ENCODE assay signal across 10 cellular contexts in the genomic region with DNA sequence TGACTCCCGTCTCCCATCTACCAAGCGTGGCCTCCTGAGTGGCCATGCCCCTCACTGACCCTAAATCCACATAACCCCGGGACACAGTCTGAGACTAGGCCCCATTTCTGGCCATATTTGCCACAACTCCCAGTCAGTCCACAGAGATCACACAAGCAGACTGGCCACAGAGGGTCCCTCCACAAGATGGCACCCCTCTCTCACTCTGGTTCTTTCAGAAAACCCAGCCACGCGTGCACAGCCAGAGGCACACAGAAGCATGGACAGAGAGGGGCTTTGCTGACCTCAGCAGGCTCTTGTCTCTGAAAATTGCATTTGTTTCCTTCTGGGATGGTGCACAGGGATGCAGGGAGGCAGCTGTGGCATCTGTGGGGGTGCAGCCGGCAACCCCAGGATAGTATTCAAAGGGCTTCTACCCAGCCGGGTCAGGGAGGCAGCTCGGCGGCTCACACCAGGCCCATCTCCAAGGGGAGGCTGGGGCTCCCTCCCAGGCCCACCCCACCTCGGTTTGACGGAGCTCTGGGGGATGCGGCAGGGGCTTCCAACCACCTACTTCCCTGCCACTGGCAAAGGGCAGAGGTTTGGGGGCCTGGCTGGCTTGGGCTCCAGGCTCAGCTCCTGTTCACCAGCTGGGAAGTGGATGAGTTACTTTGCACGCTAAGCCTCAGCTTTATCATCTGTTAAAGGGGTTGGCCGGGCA. TPM values are rescaled to one million over a fixed set of nuclear protein-coding genes. Genes with fewer than 3 reads are reported as not detected.
DNase-seq lines count a peak whose midpoint lies in the region; ATAC-seq and TF ChIP-seq lines count a peak whose summit lies in the region.
"Had no signal": no experiment of that assay in that cellular context is flagged by ENCODE, and none has a peak within 500 bp of the region (broad histone marks: within the 10 kb centered on the region; RNA-seq: fewer than 3 reads in every experiment).

No MANE protein-coding gene starts in this region.

- no peaks in the 10 kb centered on the region for H3K27me3 ChIP-seq in BLaER1
- no peaks in the 10 kb centered on the region for H3K27me3 ChIP-seq in SU-DHL-6 (ENCODE audit: low read length)
- no peaks in the 10 kb centered on the region for H3K27me3 ChIP-seq in esophagus squamous epithelium
- H3K27me3 ChIP-seq in neural cell (ENCODE audit: insufficient read depth, low read depth, low read length): no peaks in the 10 kb centered on the region

- no peaks in the 10 kb centered on the region for H3K36me3 ChIP-seq in BLaER1
- H3K36me3 ChIP-seq in SU-DHL-6 (ENCODE audit: low read length): no peaks in the 10 kb centered on the region
- H3K36me3 ChIP-seq in esophagus squamous epithelium: peaks cover 0 to 23% (median 0%) of the 10 kb centered on the region in 3 donors
- no peaks in the 10 kb centered on the region for H3K36me3 ChIP-seq in neural cell (ENCODE audit: insufficient read depth, low read length)

- TF ChIP-seq CTCF in GM12873 (IDR thresholded peaks at IDR 0.05; ENCODE audit: insufficient read depth, low read depth, low read length, missing control alignments) (peak; percentile 47), SU-DHL-6 (IDR thresholded peaks at IDR 0.05; ENCODE audit: insufficient read depth, low read length, poor library complexity, severe bottlenecking) (peak; percentile 38), esophagus squamous epithelium (IDR thresholded peaks at IDR 0.05) (peak in 5 of 6 experiments; percentile 15 to 46 (median 22)), neural cell (IDR thresholded peaks at IDR 0.05; ENCODE audit: poor library complexity, severe bottlenecking) (peak; percentile 98)

- no peak overlapping the region for H2AFZ ChIP-seq in SU-DHL-6 (ENCODE audit: low read depth, low read length, severe bottlenecking)
- H2AFZ ChIP-seq in neural cell (ENCODE audit: low read depth, low read length): no peak overlapping the region

- peak; percentile 99 for TF ChIP-seq RAD21 in neural cell (conservative IDR thresholded peaks at IDR 0.05)

- no peak overlapping the region for H3K9ac ChIP-seq in BLaER1
- no peak overlapping the region for H3K9ac ChIP-seq in SU-DHL-6 (ENCODE audit: low read length)
- H3K9ac ChIP-seq in neural cell (ENCODE audit: low read length): peak overlapping the region; percentile 12

- H3K4me1 ChIP-seq in BLaER1 (peaks cover 27% of the 10 kb centered on the region), esophagus squamous epithelium (no peaks in the 10 kb centered on the region)

- no peaks in the 10 kb centered on the region for H4K20me1 ChIP-seq in BLaER1
- H4K20me1 ChIP-seq in SU-DHL-6 (ENCODE audit: low read depth, low read length): no peaks in the 10 kb centered on the region
- H4K20me1 ChIP-seq in neural cell (ENCODE audit: insufficient read depth): no peaks in the 10 kb centered on the region

- no peak for TF ChIP-seq EP300 in neural cell (conservative IDR thresholded peaks at IDR 0.05; ENCODE audit: poor library complexity, severe bottlenecking)

- H3F3A ChIP-seq in SU-DHL-6 (ENCODE audit: insufficient read depth) (no peaks in the 10 kb centered on the region), neural cell (ENCODE audit: insufficient read depth, low read length, poor library complexity, severe bottlenecking) (no peaks in the 10 kb centered on the region)

- WGBS in esophagus squamous epithelium, 2 donors: 75 to 79% methylated on average over 2 to 3 of the region's 14 CpGs

- H3K4me2 ChIP-seq in BLaER1: no peak overlapping the region; the same call in 1 of the 2 replicates
- no peak overlapping the region for H3K4me2 ChIP-seq in SU-DHL-6 (ENCODE audit: low read depth, low read length, poor library complexity, severe bottlenecking)
- no peak overlapping the region for H3K4me2 ChIP-seq in neural cell (ENCODE audit: low read length)

- no peak for ATAC-seq in HG03460 (IDR thresholded peaks at IDR 0.05; ENCODE audit: unreplicated experiment)

- H3K27ac ChIP-seq in BLaER1 (0 out of 2 replicates have a peak overlapping the region, but pooled peaks have one; percentile 13), SU-DHL-6 (ENCODE audit: low read depth, low read length) (no peak overlapping the region), esophagus squamous epithelium (no peak overlapping the region), neural cell (ENCODE audit: low read length) (peak overlapping the region; percentile 21)

- no peak for TF ChIP-seq POLR2A in esophagus squamous epithelium (IDR thresholded peaks at IDR 0.05)

- H3K9me3 ChIP-seq in BLaER1 (no peaks in the 10 kb centered on the region), SU-DHL-6 (ENCODE audit: insufficient read depth, low read length) (no peaks in the 10 kb centered on the region), esophagus squamous epithelium (no peaks in the 10 kb centered on the region), neural cell (ENCODE audit: low read length) (no peaks in the 10 kb centered on the region)

- H3K4me3 ChIP-seq in BLaER1 (no peak overlapping the region), SU-DHL-6 (ENCODE audit: insufficient read depth, low read length, poor library complexity, severe bottlenecking) (no peak overlapping the region), esophagus squamous epithelium (no peak overlapping the region), neural cell (ENCODE audit: low read length) (no peak overlapping the region)

- H3K9me2 ChIP-seq in SU-DHL-6 (replicated peaks; ENCODE audit: insufficient read depth, low read length) (no peaks in the 10 kb centered on the region), neural cell (ENCODE audit: insufficient read depth, low read length) (no peaks in the 10 kb centered on the region)

- H3K79me2 ChIP-seq in SU-DHL-6 (ENCODE audit: insufficient read depth, low read length) (no peaks in the 10 kb centered on the region), neural cell (replicated peaks; ENCODE audit: insufficient read depth, low read length) (no peaks in the 10 kb centered on the region)

- DNase-seq in esophagus squamous epithelium (lab: John Stamatoyannopoulos, UW): no peak
- DNase-seq in NCI-H526 treated with DMSO at 0.1 percent for 48 hours (lab: John Stamatoyannopoulos, UW): no peak
- DNase-seq in NCI-H446 (lab: John Stamatoyannopoulos, UW): no peak

- intact Hi-C loops in esophagus squamous epithelium (cut with DNase I): no loop called here

TF ChIP-seq in neural cell, 6 proteins besides CTCF, POLR2A, EP300 and RAD21:
- TF ChIP-seq EZH2 (IDR thresholded peaks at IDR 0.05; ENCODE audit: borderline replicate concordance, insufficient read depth, low read length, poor library complexity, severe bottlenecking) (no peak), POLR2AphosphoS5 (IDR thresholded peaks at IDR 0.05) (no peak), MXI1 (conservative IDR thresholded peaks at IDR 0.05; ENCODE audit: poor library complexity, severe bottlenecking) (peak; percentile 49), TAF1 (IDR thresholded peaks at IDR 0.05; ENCODE audit: low read depth) (no peak), SMC3 (conservative IDR thresholded peaks at IDR 0.05; ENCODE audit: poor library complexity) (peak; percentile 99)
- TF ChIP-seq, protein P1, sequence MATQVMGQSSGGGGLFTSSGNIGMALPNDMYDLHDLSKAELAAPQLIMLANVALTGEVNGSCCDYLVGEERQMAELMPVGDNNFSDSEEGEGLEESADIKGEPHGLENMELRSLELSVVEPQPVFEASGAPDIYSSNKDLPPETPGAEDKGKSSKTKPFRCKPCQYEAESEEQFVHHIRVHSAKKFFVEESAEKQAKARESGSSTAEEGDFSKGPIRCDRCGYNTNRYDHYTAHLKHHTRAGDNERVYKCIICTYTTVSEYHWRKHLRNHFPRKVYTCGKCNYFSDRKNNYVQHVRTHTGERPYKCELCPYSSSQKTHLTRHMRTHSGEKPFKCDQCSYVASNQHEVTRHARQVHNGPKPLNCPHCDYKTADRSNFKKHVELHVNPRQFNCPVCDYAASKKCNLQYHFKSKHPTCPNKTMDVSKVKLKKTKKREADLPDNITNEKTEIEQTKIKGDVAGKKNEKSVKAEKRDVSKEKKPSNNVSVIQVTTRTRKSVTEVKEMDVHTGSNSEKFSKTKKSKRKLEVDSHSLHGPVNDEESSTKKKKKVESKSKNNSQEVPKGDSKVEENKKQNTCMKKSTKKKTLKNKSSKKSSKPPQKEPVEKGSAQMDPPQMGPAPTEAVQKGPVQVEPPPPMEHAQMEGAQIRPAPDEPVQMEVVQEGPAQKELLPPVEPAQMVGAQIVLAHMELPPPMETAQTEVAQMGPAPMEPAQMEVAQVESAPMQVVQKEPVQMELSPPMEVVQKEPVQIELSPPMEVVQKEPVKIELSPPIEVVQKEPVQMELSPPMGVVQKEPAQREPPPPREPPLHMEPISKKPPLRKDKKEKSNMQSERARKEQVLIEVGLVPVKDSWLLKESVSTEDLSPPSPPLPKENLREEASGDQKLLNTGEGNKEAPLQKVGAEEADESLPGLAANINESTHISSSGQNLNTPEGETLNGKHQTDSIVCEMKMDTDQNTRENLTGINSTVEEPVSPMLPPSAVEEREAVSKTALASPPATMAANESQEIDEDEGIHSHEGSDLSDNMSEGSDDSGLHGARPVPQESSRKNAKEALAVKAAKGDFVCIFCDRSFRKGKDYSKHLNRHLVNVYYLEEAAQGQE (IDR thresholded peaks at IDR 0.05; ENCODE audit: borderline replicate concordance): no peak

RNA-seq across cellular contexts. Expression of a gene that starts 16.8 kb away (rescaled TPM):
- 10 to 100 TPM in 3 of 4 donors, 1 to 10 TPM in 1; 8.4 to 44.9 (median 26.2) TPM for total RNA-seq in esophagus squamous epithelium
- polyA plus RNA-seq in neural cell: 4.8 TPM in 2 replicates
- polyA minus RNA-seq in neural cell: 12.8 and 14.1 TPM in 2 replicates
- polyA plus RNA-seq: IgD-negative memory B cell had no signal

RNA-seq across cellular contexts. Expression of a gene that starts 27.3 kb away (rescaled TPM):
- total RNA-seq in esophagus squamous epithelium: not detected
- not detected in 2 replicates for polyA plus RNA-seq in neural cell
- polyA minus RNA-seq in neural cell: not detected in 2 replicates
- total RNA-seq: urinary bladder had no signal
- polyA plus RNA-seq: IgD-negative memory B cell, urinary bladder had no signal

Comparison
In these comparisons a context has a peak if more than half of its experiments do, and no peak if none do; other contexts are left out.
1. H3K27ac ChIP-seq: peak in BLaER1 (single experiment) and neural cell (single experiment); none in SU-DHL-6 (single experiment) and esophagus squamous epithelium (0 of 4).
2. CTCF ChIP-seq: peak in every context shown above with its lines; median percentile 98 in neural cell; 47 in GM12873; 38 in SU-DHL-6; 22 in esophagus squamous epithelium.